Comparison of ENCODE assay signal across 34 cellular contexts in the genomic region with DNA sequence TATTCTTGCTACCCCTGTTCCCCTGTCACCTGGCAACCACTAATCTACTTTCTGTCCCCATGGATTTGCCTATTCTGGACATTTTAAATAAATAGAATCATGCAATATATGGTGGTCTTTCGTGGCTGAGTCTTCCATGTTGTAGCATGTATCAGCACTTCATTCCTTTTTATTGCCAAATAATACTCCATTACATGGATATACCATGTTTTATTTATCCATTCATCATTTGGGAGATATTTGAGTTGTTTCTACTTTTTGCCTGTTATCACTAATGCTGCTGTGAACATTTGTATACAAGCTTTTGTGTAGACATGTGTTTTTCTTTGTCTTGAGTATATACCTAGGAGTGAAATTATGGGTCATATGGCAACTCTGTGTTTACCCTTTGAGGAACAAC.
"Had no signal": no experiment of that assay in that cellular context is flagged by ENCODE, and none has a peak within 500 bp of the region (broad histone marks: within the 10 kb centered on the region; RNA-seq: fewer than 3 reads in every experiment).

No MANE protein-coding gene starts in this region.

- H3K27ac Mint-ChIP-seq: activated B cell treated with CpG ODN at 0.5 μM for 24 hours; activated CD4-positive, alpha-beta memory T cell treated with anti-CD3 and anti-CD28 coated beads for 36 hours; activated CD4-positive, alpha-beta T cell treated with anti-CD3 and anti-CD28 coated beads, Interleukin-2, amount 10 ng/mL, durations not matched to agents 24 days and 14 days; activated CD8-positive, alpha-beta T cell treated with anti-CD3 and anti-CD28 coated beads for 36 hours; activated naive CD4-positive, alpha-beta T cell treated with anti-CD3 and anti-CD28 coated beads for 36 hours; activated naive CD4-positive, alpha-beta T cell treated with anti-CD3 and anti-CD28 coated beads, Interleukin-2, amount 50 U/mL, for 72 hours; activated naive CD8-positive, alpha-beta T cell treated with anti-CD3 and anti-CD28 coated beads for 36 hours; activated T-cell treated with anti-CD3 and anti-CD28 coated beads, Interleukin-2, amount 50 U/mL, for 72 hours; activated T-helper 1 cell treated with anti-CD3 and anti-CD28 coated beads, Interleukin-12 subunit alpha, Interleukin-12 subunit beta, Interleukin-2, Interleukin-4 antibody, amounts not matched to agents 30 ng/mL and 10 ng/mL and 1 ng/mL, durations not matched to agents 14 hours and 24 hours and 36 hours; activated T-helper 17 cell treated with anti-CD3 and anti-CD28 coated beads, Interleukin-2, amount 50 U/mL, for 72 hours had no signal

- H3K9me3 Mint-ChIP-seq: activated CD4-positive, alpha-beta T cell treated with anti-CD3 and anti-CD28 coated beads, Interleukin-2, amount 10 ng/mL, durations not matched to agents 24 days and 14 days; activated T-helper 17 cell treated with anti-CD3 and anti-CD28 coated beads, Interleukin-2, amount 50 U/mL, for 72 hours had no signal

- H3K4me3 Mint-ChIP-seq: activated B cell treated with CpG ODN at 0.5 μM for 24 hours; activated CD4-positive, alpha-beta memory T cell treated with anti-CD3 and anti-CD28 coated beads for 36 hours; activated CD4-positive, alpha-beta T cell treated with anti-CD3 and anti-CD28 coated beads, Interleukin-2, amount 10 ng/mL, durations not matched to agents 24 days and 14 days; activated CD8-positive, alpha-beta T cell treated with anti-CD3 and anti-CD28 coated beads for 36 hours; activated naive CD4-positive, alpha-beta T cell treated with anti-CD3 and anti-CD28 coated beads for 36 hours; activated naive CD8-positive, alpha-beta T cell treated with anti-CD3 and anti-CD28 coated beads for 36 hours; activated T-cell treated with anti-CD3 and anti-CD28 coated beads, Interleukin-2, amount 50 U/mL, for 4 hours; activated T-cell treated with anti-CD3 and anti-CD28 coated beads, Interleukin-2, amount 50 U/mL, for 72 hours; activated T-helper 1 cell treated with anti-CD3 and anti-CD28 coated beads, Interleukin-12 subunit alpha, Interleukin-12 subunit beta, Interleukin-2, Interleukin-4 antibody, amounts not matched to agents 30 ng/mL and 10 ng/mL and 1 ng/mL, durations not matched to agents 14 hours and 24 hours and 36 hours; activated T-helper 17 cell treated with anti-CD3 and anti-CD28 coated beads, Interleukin-2, amount 50 U/mL, for 72 hours; T-helper 17 cell had no signal

- H3K9me3 ChIP-seq: adrenal gland, body of pancreas, breast epithelium had no signal

- ATAC-seq: activated CD8-positive, alpha-beta T cell treated with anti-CD3 and anti-CD28 coated beads for 36 hours; activated naive CD4-positive, alpha-beta T cell treated with anti-CD3 and anti-CD28 coated beads, Interleukin-2, amount 50 U/mL, for 72 hours; activated T-cell treated with anti-CD3 and anti-CD28 coated beads, Interleukin-2, amount 50 U/mL, for 4 hours; activated T-cell treated with anti-CD3 and anti-CD28 coated beads, Interleukin-2, amount 50 U/mL, for 72 hours; activated T-helper 17 cell treated with anti-CD3 and anti-CD28 coated beads, Interleukin-2, amount 50 U/mL, for 72 hours; body of pancreas; T-helper 17 cell had no signal

- H3K27ac ChIP-seq: adrenal gland, body of pancreas, brain microvascular endothelial cell, breast epithelium, VCaP had no signal

- H3K36me3 ChIP-seq: adrenal gland, brain microvascular endothelial cell, breast epithelium had no signal

- H3K4me3 ChIP-seq: adrenal gland, body of pancreas, breast epithelium had no signal

- H3K4me1 ChIP-seq: adrenal gland, body of pancreas, breast epithelium had no signal

- H3K27me3 Mint-ChIP-seq: activated B cell treated with CpG ODN at 0.5 μM for 24 hours; activated CD4-positive, alpha-beta memory T cell treated with anti-CD3 and anti-CD28 coated beads for 36 hours; activated CD4-positive, alpha-beta T cell treated with anti-CD3 and anti-CD28 coated beads, Interleukin-2, amount 10 ng/mL, durations not matched to agents 24 days and 14 days; activated CD8-positive, alpha-beta T cell treated with anti-CD3 and anti-CD28 coated beads for 36 hours; activated naive CD8-positive, alpha-beta T cell treated with anti-CD3 and anti-CD28 coated beads for 36 hours; activated T-helper 17 cell treated with anti-CD3 and anti-CD28 coated beads, Interleukin-2, amount 50 U/mL, for 72 hours; T-helper 17 cell had no signal

- FAIRE-seq: astrocyte, colon, TTC549 had no signal

- H3K27me3 ChIP-seq: adrenal gland, body of pancreas, brain microvascular endothelial cell, breast epithelium had no signal

- DNase-seq: activated B cell treated with CpG ODN at 0.5 μM for 24 hours; activated CD4-positive, alpha-beta memory T cell treated with anti-CD3 and anti-CD28 coated beads for 36 hours; activated CD4-positive, alpha-beta T cell treated with anti-CD3 and anti-CD28 coated beads for 4 hours; activated CD4-positive, alpha-beta T cell treated with anti-CD3 and anti-CD28 coated beads, Interleukin-2, amount 10 ng/mL, durations not matched to agents 24 days and 14 days; activated CD4-positive, alpha-beta T cell treated with anti-CD3 and anti-CD28 coated beads, Interleukin-2, amount 50 U/mL, for 1 hour; activated CD4-positive, alpha-beta T cell treated with anti-CD3 and anti-CD28 coated beads, Interleukin-2, amount 50 U/mL, for 4 hours; activated CD4-positive, CD25-positive, alpha-beta regulatory T cell treated with anti-CD3 and anti-CD28 coated beads, Interleukin-2, amount 50 U/mL, for 72 hours; activated CD8-positive, alpha-beta memory T cell treated with anti-CD3 and anti-CD28 coated beads, Interleukin-2, amount 50 U/mL, for 4 hours; activated CD8-positive, alpha-beta T cell treated with anti-CD3 and anti-CD28 coated beads for 36 hours; activated effector memory CD4-positive, alpha-beta T cell treated with anti-CD3 and anti-CD28 coated beads, Interleukin-2, amount 50 U/mL, for 16 hours; activated gamma-delta T cell treated with Interleukin-2 at 50 U/mL for 16 hours; activated naive CD4-positive, alpha-beta T cell; activated naive CD4-positive, alpha-beta T cell treated with anti-CD3 and anti-CD28 coated beads for 36 hours; activated naive CD4-positive, alpha-beta T cell treated with anti-CD3 and anti-CD28 coated beads, Interleukin-2, amount 50 U/mL, for 16 hours; activated naive CD8-positive, alpha-beta T cell treated with anti-CD3 and anti-CD28 coated beads for 36 hours; activated T-cell treated with anti-CD3 and anti-CD28 coated beads for 4 hours; activated T-cell treated with anti-CD3 and anti-CD28 coated beads, Interleukin-2, amount 50 U/mL, for 1 hour; activated T-cell treated with anti-CD3 and anti-CD28 coated beads, Interleukin-2, amount 50 U/mL, for 4 hours; activated T-cell treated with anti-CD3 and anti-CD28 coated beads, Interleukin-2, amount 50 U/mL, for 72 hours; adrenal gland; amniotic stem cell; aorta; body of pancreas; brain microvascular endothelial cell; central memory CD4-positive, alpha-beta T cell; T-helper 17 cell had no signal
